ENCODE assay signal across 28 cellular contexts in genomic region chrX:142601792-142602191, GRCh38.
"Had no signal": no experiment of that assay in that cellular context is flagged by ENCODE, and none has a peak within 500 bp of the region (broad histone marks: within the 10 kb centered on the region; RNA-seq: fewer than 3 reads in every experiment).

No MANE protein-coding gene starts in this region.

- H3K36me3 ChIP-seq: neural progenitor cell, pancreas, prostate gland, right atrium auricular region, right lobe of liver, sigmoid colon, stomach, suprapubic skin, tibial artery, transverse colon, upper lobe of right lung, uterus had no signal

- H3K27ac ChIP-seq: neural progenitor cell, pancreas, prostate gland, right lobe of liver, sigmoid colon, stomach, suprapubic skin, testis, tibial artery, transverse colon, upper lobe of right lung, uterus had no signal

- H3K9me3 Mint-ChIP-seq: stimulated activated naive CD8-positive, alpha-beta T cell treated with anti-CD3 and anti-CD28 coated beads, Interleukin-15, Interleukin-2, amounts not matched to agents 100 ng/mL and 50 ng/mL, for 24 hours; type B pancreatic cell had no signal

- H3K4me3 Mint-ChIP-seq: naive thymus-derived CD4-positive, alpha-beta T cell; natural killer cell; nephron; neural progenitor cell; stimulated activated effector memory CD8-positive, alpha-beta T cell treated with anti-CD3 and anti-CD28 coated beads, Interleukin-12 subunit alpha, Interleukin-12 subunit beta, amount 100 ng/mL, for 72 hours; stimulated activated naive B cell treated with anti-CD40 and anti-IgM and Interleukin-4, amounts not matched to agents 10 μg/mL and 1 μg/mL and 100 μg/mL, for 72 hours; stimulated activated naive CD8-positive, alpha-beta T cell treated with anti-CD3 and anti-CD28 coated beads, Interleukin-15, Interleukin-2, amounts not matched to agents 100 ng/mL and 50 ng/mL, for 24 hours; type B pancreatic cell had no signal

- H3K27ac Mint-ChIP-seq: naive thymus-derived CD4-positive, alpha-beta T cell; natural killer cell; nephron; neural progenitor cell; stimulated activated effector memory CD8-positive, alpha-beta T cell treated with anti-CD3 and anti-CD28 coated beads, Interleukin-12 subunit alpha, Interleukin-12 subunit beta, amount 100 ng/mL, for 72 hours; stimulated activated naive B cell treated with anti-CD40 and anti-IgM and Interleukin-4, amounts not matched to agents 10 μg/mL and 1 μg/mL and 100 μg/mL, for 72 hours; stimulated activated naive CD8-positive, alpha-beta T cell treated with anti-CD3 and anti-CD28 coated beads, Interleukin-15, Interleukin-2, amounts not matched to agents 100 ng/mL and 50 ng/mL, for 24 hours; type B pancreatic cell had no signal

- H2AFZ ChIP-seq: neural progenitor cell had no signal

- H3K27me3 Mint-ChIP-seq: naive thymus-derived CD4-positive, alpha-beta T cell; stimulated activated naive B cell treated with anti-CD40 and anti-IgM and Interleukin-4, amounts not matched to agents 10 μg/mL and 1 μg/mL and 100 μg/mL, for 72 hours; stimulated activated naive CD8-positive, alpha-beta T cell treated with anti-CD3 and anti-CD28 coated beads, Interleukin-15, Interleukin-2, amounts not matched to agents 100 ng/mL and 50 ng/mL, for 24 hours; type B pancreatic cell had no signal

- H3K4me2 ChIP-seq: neural progenitor cell had no signal

- H3K4me1 ChIP-seq: neural progenitor cell, pancreas, prostate gland, right atrium auricular region, right lobe of liver, sigmoid colon, stomach, suprapubic skin, testis, tibial artery, transverse colon, upper lobe of right lung, uterus had no signal

- FAIRE-seq: pancreas, small intestine had no signal

- DNase-seq: naive thymus-derived CD4-positive, alpha-beta T cell; natural killer cell; occipital lobe; pancreas; retina; right lobe of liver; sigmoid colon; small intestine; stimulated activated CD4-positive, alpha-beta T cell treated with anti-CD3 and anti-CD28 coated beads, Interleukin-15, amount 100 ng/mL, for 24 hours; stimulated activated CD4-positive, alpha-beta T cell treated with anti-CD3 and anti-CD28 coated beads, Interleukin-2, amount 100 ng/mL, for 24 hours; stimulated activated CD4-positive, alpha-beta T cell treated with anti-CD3 and anti-CD28 coated beads, Interleukin-2, amount 100 ng/mL, for 48 hours; stimulated activated CD4-positive, alpha-beta T cell treated with anti-CD3 and anti-CD28 coated beads, Interleukin-4, amount 100 ng/mL, for 24 hours; stimulated activated naive B cell treated with anti-CD40 and anti-IgM and Interleukin-4, amounts not matched to agents 10 μg/mL and 1 μg/mL and 100 μg/mL, for 72 hours; stimulated activated naive CD4-positive, alpha-beta T cell treated with Interleukin-2 at 50 U/mL for 16 hours; stomach; testis; tibial artery; transverse colon; upper lobe of right lung; uterus had no signal

- H3K4me3 ChIP-seq: neural progenitor cell, pancreas, prostate gland, right atrium auricular region, right lobe of liver, sigmoid colon, stomach, suprapubic skin, testis, tibial artery, transverse colon, upper lobe of right lung, uterus had no signal

- H3K9ac ChIP-seq: neural progenitor cell had no signal

- H3K27me3 ChIP-seq: neural progenitor cell, right atrium auricular region, right lobe of liver, sigmoid colon, stomach, suprapubic skin, testis, tibial artery, transverse colon, upper lobe of right lung, uterus had no signal

- H3K9me3 ChIP-seq: pancreas, prostate gland, right atrium auricular region, right lobe of liver, sigmoid colon, stomach, suprapubic skin, testis, tibial artery, transverse colon, upper lobe of right lung, uterus had no signal

- H3K36me3 Mint-ChIP-seq: naive thymus-derived CD4-positive, alpha-beta T cell; natural killer cell; neural progenitor cell; stimulated activated effector memory CD8-positive, alpha-beta T cell treated with anti-CD3 and anti-CD28 coated beads, Interleukin-12 subunit alpha, Interleukin-12 subunit beta, amount 100 ng/mL, for 72 hours; stimulated activated naive B cell treated with anti-CD40 and anti-IgM and Interleukin-4, amounts not matched to agents 10 μg/mL and 1 μg/mL and 100 μg/mL, for 72 hours; type B pancreatic cell had no signal

- H3K4me1 Mint-ChIP-seq: naive thymus-derived CD4-positive, alpha-beta T cell; natural killer cell; nephron; neural progenitor cell; stimulated activated effector memory CD8-positive, alpha-beta T cell treated with anti-CD3 and anti-CD28 coated beads, Interleukin-12 subunit alpha, Interleukin-12 subunit beta, amount 100 ng/mL, for 72 hours; stimulated activated naive B cell treated with anti-CD40 and anti-IgM and Interleukin-4, amounts not matched to agents 10 μg/mL and 1 μg/mL and 100 μg/mL, for 72 hours had no signal

- ATAC-seq: naive thymus-derived CD4-positive, alpha-beta T cell; natural killer cell; pancreas; right lobe of liver; stimulated activated effector memory CD8-positive, alpha-beta T cell treated with anti-CD3 and anti-CD28 coated beads, Interleukin-12 subunit alpha, Interleukin-12 subunit beta, amount 100 ng/mL, for 72 hours; stimulated activated naive B cell treated with anti-CD40 and anti-IgM and Interleukin-4, amounts not matched to agents 10 μg/mL and 1 μg/mL and 100 μg/mL, for 72 hours; upper lobe of right lung had no signal
